19 cellular contexts compared by ENCODE assay signal in the genomic region with DNA sequence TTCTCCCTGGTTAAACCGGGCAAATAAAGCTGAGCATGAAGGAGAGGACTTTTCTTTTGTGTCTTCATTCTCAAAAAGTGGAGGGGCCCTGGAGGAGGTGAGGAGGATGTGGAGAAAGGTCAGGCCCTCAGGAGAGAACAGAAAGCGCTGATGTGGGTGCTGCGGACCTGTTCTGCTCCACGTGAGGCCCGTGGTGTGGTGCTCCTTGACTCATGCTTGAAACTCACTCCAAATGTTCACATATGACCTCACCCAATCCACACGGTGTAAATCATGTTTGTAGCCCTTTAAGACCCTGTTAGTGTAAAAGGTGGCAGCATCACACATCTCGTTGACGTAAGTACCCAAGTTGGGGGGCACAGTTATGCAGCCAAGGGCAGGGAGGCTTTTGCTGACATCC.
"Had no signal": no experiment of that assay in that cellular context is flagged by ENCODE, and none has a peak within 500 bp of the region (broad histone marks: within the 10 kb centered on the region; RNA-seq: fewer than 3 reads in every experiment).

No MANE protein-coding gene starts in this region.

- H2AFZ ChIP-seq: parathyroid adenoma had no signal

- H3K27me3 Mint-ChIP-seq: naive thymus-derived CD4-positive, alpha-beta T cell; T-helper 17 cell had no signal

- H3K27ac ChIP-seq: neutrophil, parathyroid adenoma, uterus had no signal

- ATAC-seq: activated T-cell treated with anti-CD3 and anti-CD28 coated beads, Interleukin-2, amount 50 U/mL, for 4 hours; left lobe of liver; naive thymus-derived CD4-positive, alpha-beta T cell; right cardiac atrium; T-helper 17 cell had no signal

- H3K27me3 ChIP-seq: neutrophil, testis, uterus had no signal

- H3K4me3 Mint-ChIP-seq: activated naive CD4-positive, alpha-beta T cell treated with anti-CD3 and anti-CD28 coated beads for 36 hours; activated T-cell treated with anti-CD3 and anti-CD28 coated beads, Interleukin-2, amount 50 U/mL, for 4 hours; naive thymus-derived CD4-positive, alpha-beta T cell; T-helper 17 cell had no signal

- H3K4me1 ChIP-seq: parathyroid adenoma, uterus had no signal

- H3K36me3 ChIP-seq: uterus had no signal

- DNase-seq: activated CD4-positive, alpha-beta T cell treated with anti-CD3 and anti-CD28 coated beads for 48 hours; activated CD4-positive, CD25-positive, alpha-beta regulatory T cell; activated CD8-positive, alpha-beta memory T cell treated with anti-CD3 and anti-CD28 coated beads for 24 hours; activated CD8-positive, alpha-beta memory T cell treated with anti-CD3 and anti-CD28 coated beads, Interleukin-2, amount 50 U/mL, for 4 hours; activated effector memory CD4-positive, alpha-beta T cell treated with Interleukin-2 at 50 U/mL for 16 hours; activated naive CD4-positive, alpha-beta T cell treated with anti-CD3 and anti-CD28 coated beads for 36 hours; activated T-cell treated with anti-CD3 and anti-CD28 coated beads, Interleukin-2, amount 50 U/mL, for 4 hours; foreskin fibroblast; naive thymus-derived CD4-positive, alpha-beta T cell; right cardiac atrium; stimulated activated CD4-positive, alpha-beta T cell treated with anti-CD3 and anti-CD28 coated beads, Interleukin-1b, Interleukin-23, amount 100 ng/mL, for 48 hours; SW 1271; T-helper 17 cell; testis; uterus had no signal

- H3K27ac Mint-ChIP-seq: activated naive CD4-positive, alpha-beta T cell treated with anti-CD3 and anti-CD28 coated beads for 36 hours had no signal

- H3K4me3 ChIP-seq: lung, testis, uterus had no signal

- H3K9ac ChIP-seq: parathyroid adenoma had no signal

- H3K9me3 ChIP-seq: neutrophil, testis, uterus had no signal

- H3K9me3 Mint-ChIP-seq: activated naive CD4-positive, alpha-beta T cell treated with anti-CD3 and anti-CD28 coated beads for 36 hours; activated T-cell treated with anti-CD3 and anti-CD28 coated beads, Interleukin-2, amount 50 U/mL, for 4 hours; naive thymus-derived CD4-positive, alpha-beta T cell had no signal
